In the genomic region with DNA sequence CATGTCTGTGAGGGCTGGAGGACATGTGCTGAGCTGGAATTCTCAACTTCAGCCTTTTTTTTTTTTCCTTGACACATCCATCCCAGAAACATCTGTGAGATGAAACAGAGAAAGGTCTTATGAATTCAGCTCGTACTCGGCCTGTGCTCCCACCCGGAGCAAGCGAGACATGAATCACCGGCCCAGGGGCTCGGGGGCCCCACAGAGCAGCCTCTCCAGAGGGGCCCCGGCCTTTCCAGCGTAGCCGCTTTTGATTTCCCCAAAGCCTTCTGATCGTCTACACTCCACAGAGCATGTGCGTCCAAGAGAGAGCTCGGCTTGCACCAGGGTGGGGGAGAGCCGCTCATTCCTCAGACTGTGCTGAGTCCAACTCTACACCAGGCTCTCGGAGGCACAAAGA, we compare ENCODE assay signal across 22 cellular contexts.
A peak's percentile ranks its signal among the peaks of the same experiment; 100 is the strongest.
DNase-seq lines count a peak whose midpoint lies in the region; ATAC-seq and TF ChIP-seq lines count a peak whose summit lies in the region.
"Had no signal": no experiment of that assay in that cellular context is flagged by ENCODE, and none has a peak within 500 bp of the region (broad histone marks: within the 10 kb centered on the region; RNA-seq: fewer than 3 reads in every experiment).

No MANE protein-coding gene starts in this region.

- peak; percentile 83 for DNase-seq in amniotic epithelial cell (ENCODE audit: low read depth)
- DNase-seq in fibroblast of villous mesenchyme (ENCODE audit: low read depth), result peak; percentile 14
- DNase-seq in neural progenitor cell (ENCODE audit: low spot score), result peak; percentile 29
- DNase-seq in smooth muscle cell (lab: John Stamatoyannopoulos, UW; ENCODE audit: unreplicated experiment), result no peak
- no peak for DNase-seq in NCI-H1694 (lab: John Stamatoyannopoulos, UW)
- DNase-seq in Kasumi-1 (lab: John Stamatoyannopoulos, UW), result no peak
- DNase-seq: CD4-positive, alpha-beta memory T cell; DMS153; GDM1; MM.1S; NCI-H1092; NCI-H146; NCI-H2081; NCI-H2171 treated with DMSO at 0.1 percent for 48 hours; NCI-H446 treated with DMSO at 0.1 percent for 48 hours; OCI-M1; Right ventricle myocardium superior had no signal

- H3K4me2 ChIP-seq in neural progenitor cell, result peak overlapping the region; percentile 21
- H3K4me2 ChIP-seq in smooth muscle cell, result peak overlapping the region; percentile 45
- H3K4me2 ChIP-seq: A549, BLaER1 had no signal

- H3K9ac ChIP-seq in neural progenitor cell, result no peak overlapping the region
- no peak overlapping the region for H3K9ac ChIP-seq in smooth muscle cell (ENCODE audit: low read depth)
- H3K9ac ChIP-seq: BLaER1 had no signal

- peak overlapping the region; percentile 97 for H3K27ac Mint-ChIP-seq in neural progenitor cell
- H3K27ac Mint-ChIP-seq: CD4-positive, alpha-beta memory T cell; IgD-negative memory B cell had no signal

- no peak overlapping the region for H3K4me3 Mint-ChIP-seq in neural progenitor cell
- H3K4me3 Mint-ChIP-seq: CD4-positive, alpha-beta memory T cell; IgD-negative memory B cell had no signal

- H3K27me3 Mint-ChIP-seq in neural progenitor cell (ENCODE audit: insufficient read depth, low read depth), result peaks cover 2% of the 10 kb centered on the region

- TF ChIP-seq CTCF in fibroblast of villous mesenchyme (IDR thresholded peaks at IDR 0.05; ENCODE audit: insufficient read depth, low read depth, low read length), result no peak
- no peak for TF ChIP-seq CTCF in neural progenitor cell (IDR thresholded peaks at IDR 0.05)
- no peak for TF ChIP-seq CTCF in smooth muscle cell (IDR thresholded peaks at IDR 0.05; ENCODE audit: borderline replicate concordance, insufficient read depth, poor library complexity, severe bottlenecking)

- H3K79me2 ChIP-seq in neural progenitor cell (ENCODE audit: low read depth) (no peaks in the 10 kb centered on the region), smooth muscle cell (ENCODE audit: low read depth) (no peaks in the 10 kb centered on the region)

- H3K27ac ChIP-seq in neural progenitor cell (no peak overlapping the region), smooth muscle cell (ENCODE audit: low read depth) (no peak overlapping the region)
- H3K27ac ChIP-seq: A549, BLaER1 had no signal

- no peak overlapping the region for H2AFZ ChIP-seq in neural progenitor cell (replicated peaks)
- H2AFZ ChIP-seq in smooth muscle cell (ENCODE audit: low read depth), result no peak overlapping the region

- H3K36me3 ChIP-seq in neural progenitor cell (no peaks in the 10 kb centered on the region), smooth muscle cell (ENCODE audit: low read depth) (no peaks in the 10 kb centered on the region)
- H3K36me3 ChIP-seq: BLaER1 had no signal

- H4K20me1 ChIP-seq in neural progenitor cell (ENCODE audit: low read depth), result peaks cover 41% of the 10 kb centered on the region
- H4K20me1 ChIP-seq in smooth muscle cell (ENCODE audit: low read depth), result no peaks in the 10 kb centered on the region
- H4K20me1 ChIP-seq: BLaER1 had no signal

- no peak overlapping the region for H3K4me3 ChIP-seq in fibroblast of villous mesenchyme (ENCODE audit: low read depth, low read length)
- H3K4me3 ChIP-seq in neural progenitor cell, result no peak overlapping the region
- H3K4me3 ChIP-seq in smooth muscle cell, result no peak overlapping the region
- H3K4me3 ChIP-seq: A549, BLaER1 had no signal

- no peaks in the 10 kb centered on the region for H3K9me3 ChIP-seq in neural progenitor cell (ENCODE audit: low read depth)
- no peaks in the 10 kb centered on the region for H3K9me3 ChIP-seq in smooth muscle cell (replicated peaks; ENCODE audit: low read depth)
- H3K9me3 ChIP-seq: A549, BLaER1 had no signal

- H3K36me3 Mint-ChIP-seq in neural progenitor cell, result no peaks in the 10 kb centered on the region
- H3K36me3 Mint-ChIP-seq: CD4-positive, alpha-beta memory T cell; IgD-negative memory B cell had no signal

- WGBS in smooth muscle cell (ENCODE audit: low lambda C conversion rate), result 31% methylated on average over 14 of the region's 14 CpGs

- H3K27me3 ChIP-seq in neural progenitor cell (no peaks in the 10 kb centered on the region), smooth muscle cell (ENCODE audit: low read depth) (peaks cover 21% of the 10 kb centered on the region)
- H3K27me3 ChIP-seq: BLaER1 had no signal

- H3K9me3 Mint-ChIP-seq in neural progenitor cell, result no peaks in the 10 kb centered on the region
- H3K9me3 Mint-ChIP-seq: CD4-positive, alpha-beta memory T cell had no signal

- H3F3A ChIP-seq in neural progenitor cell (ENCODE audit: low read depth), result peaks cover 14% of the 10 kb centered on the region
- H3F3A ChIP-seq in smooth muscle cell (ENCODE audit: low read depth), result no peaks in the 10 kb centered on the region

- ATAC-seq in GM21528 (IDR thresholded peaks at IDR 0.05; ENCODE audit: low FRiP score, unreplicated experiment) (no peak), HG02763 (IDR thresholded peaks at IDR 0.05; ENCODE audit: unreplicated experiment) (no peak)
- ATAC-seq: A549 had no signal

- H3K4me1 ChIP-seq in neural progenitor cell (peaks cover 28% of the 10 kb centered on the region), smooth muscle cell (ENCODE audit: low read depth) (peaks cover 13% of the 10 kb centered on the region)
- H3K4me1 ChIP-seq: BLaER1 had no signal

- H3K4me1 Mint-ChIP-seq in neural progenitor cell, result peaks cover 36% of the 10 kb centered on the region
- H3K4me1 Mint-ChIP-seq: CD4-positive, alpha-beta memory T cell; IgD-negative memory B cell had no signal

Comparison
In these comparisons a context has a peak if more than half of its experiments do, and no peak if none do; other contexts are left out.
1. DNase-seq: peak in amniotic epithelial cell (single experiment), fibroblast of villous mesenchyme (single experiment) and neural progenitor cell (single experiment); none in smooth muscle cell (single experiment), NCI-H1694 (single experiment) and Kasumi-1 (0 of 2).